Comparison of ENCODE assay signal across 8 cellular contexts in the genomic region with DNA sequence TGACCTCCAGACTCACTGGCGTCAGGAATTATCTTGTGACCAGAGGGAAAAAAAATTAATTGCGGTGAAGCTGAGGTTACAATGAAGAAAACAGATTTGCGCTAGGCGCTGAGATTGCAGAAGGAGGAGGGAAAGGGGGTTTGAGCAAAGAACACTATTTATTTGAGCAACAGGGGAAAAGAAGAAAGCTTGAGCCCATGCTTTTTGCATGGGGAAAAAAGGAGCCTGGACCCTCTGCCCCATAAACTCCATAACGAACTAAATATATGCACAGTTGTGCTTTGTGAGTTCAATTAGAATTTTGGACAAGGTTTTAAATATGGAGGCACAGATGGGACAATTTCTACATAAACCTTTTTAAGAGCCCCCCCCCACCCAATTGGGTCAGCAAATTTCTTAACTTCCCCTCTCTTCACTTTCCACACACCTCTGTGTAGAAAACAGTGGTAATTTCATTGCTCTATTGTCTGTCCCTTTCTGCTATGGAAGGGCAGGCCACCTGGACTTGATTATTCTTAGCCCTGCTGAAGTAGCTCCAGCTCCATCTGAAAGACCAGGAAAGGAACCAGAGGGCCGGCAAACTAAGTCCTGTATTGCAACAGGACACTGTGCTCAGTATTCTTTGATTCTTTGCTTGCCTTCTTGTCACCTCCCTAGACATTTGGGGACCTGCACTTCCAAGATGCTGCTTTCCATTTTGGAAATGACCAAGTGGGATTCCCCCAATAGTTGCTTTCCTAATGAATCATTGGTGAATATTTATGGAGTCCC. TPM values are rescaled to one million over a fixed set of nuclear protein-coding genes. Genes with fewer than 3 reads are reported as not detected.
DNase-seq lines count a peak whose midpoint lies in the region; ATAC-seq and TF ChIP-seq lines count a peak whose summit lies in the region.

No MANE protein-coding gene starts in this region.

- TF ChIP-seq EP300 in suprapubic skin (IDR thresholded peaks at IDR 0.05): no peak

- peak overlapping the region; percentile 84 for H3K27ac Mint-ChIP-seq in activated naive CD4-positive, alpha-beta T cell treated with anti-CD3 and anti-CD28 coated beads for 36 hours
- H3K27ac Mint-ChIP-seq in activated T-helper 17 cell treated with anti-CD3 and anti-CD28 coated beads, Interleukin-2, amount 50 U/mL, for 72 hours: peak overlapping the region; percentile 77
- H3K27ac Mint-ChIP-seq in immature natural killer cell: peak overlapping the region in 4 of 6 donors; percentile 60 to 83 (median 67)

- DNase-seq in activated naive CD4-positive, alpha-beta T cell treated with anti-CD3 and anti-CD28 coated beads for 36 hours: no peak
- DNase-seq in activated naive CD4-positive, alpha-beta T cell (lab: John Stamatoyannopoulos, UW): no peak
- DNase-seq in immature natural killer cell (no peak), suprapubic skin (ENCODE audit: low spot score in 2 of 2) (peak in 1 of 2 donors; percentile 69), hepatic stellate cell (ENCODE audit: low spot score) (no peak), LoVo (ENCODE audit: low spot score) (no peak), Kasumi-1 (lab: John Stamatoyannopoulos, UW) (no peak)

- intact Hi-C loops in activated naive CD4-positive, alpha-beta T cell treated with anti-CD3 and anti-CD28 coated beads for 36 hours (cut with micrococcal nuclease): loop anchor here (1.0 to 10.0 kb wide), 7 partner anchors 17 to 1085 kb away; partner anchors contain the start of genes PNRC2 and SRRM1

- peaks cover 18% of the 10 kb centered on the region for H3K36me3 Mint-ChIP-seq in activated naive CD4-positive, alpha-beta T cell treated with anti-CD3 and anti-CD28 coated beads for 36 hours (ENCODE audit: low read depth)
- peaks cover 19% of the 10 kb centered on the region for H3K36me3 Mint-ChIP-seq in activated T-helper 17 cell treated with anti-CD3 and anti-CD28 coated beads, Interleukin-2, amount 50 U/mL, for 72 hours (ENCODE audit: low read depth)
- H3K36me3 Mint-ChIP-seq in immature natural killer cell: no peaks in the 10 kb centered on the region

- no peak for ATAC-seq in activated T-helper 17 cell treated with anti-CD3 and anti-CD28 coated beads, Interleukin-2, amount 50 U/mL, for 72 hours (replicated peaks)

- TF ChIP-seq CTCF in suprapubic skin (IDR thresholded peaks at IDR 0.05): no peak

- no peaks in the 10 kb centered on the region for H3K36me3 ChIP-seq in suprapubic skin

- no peaks in the 10 kb centered on the region for H3K9me3 Mint-ChIP-seq in activated naive CD4-positive, alpha-beta T cell treated with anti-CD3 and anti-CD28 coated beads for 36 hours
- no peaks in the 10 kb centered on the region for H3K9me3 Mint-ChIP-seq in activated T-helper 17 cell treated with anti-CD3 and anti-CD28 coated beads, Interleukin-2, amount 50 U/mL, for 72 hours
- H3K9me3 Mint-ChIP-seq in immature natural killer cell: no peaks in the 10 kb centered on the region

- peak overlapping the region; percentile 91 for H3K27ac ChIP-seq in suprapubic skin

- peaks cover 91% of the 10 kb centered on the region for H3K4me1 ChIP-seq in suprapubic skin

- TF ChIP-seq POLR2A in suprapubic skin (IDR thresholded peaks at IDR 0.05): no peak

- CTCF ChIA-PET in activated naive CD4-positive, alpha-beta T cell treated with anti-CD3 and anti-CD28 coated beads for 36 hours (lab: Charles Lee): interaction anchor here (0.6 to 3.2 kb wide), 9 partner anchors 10 to 78 kb away, joined by 3 to 25 read pairs (median 5); no protein-coding TSS in a partner anchor

- H3K9me3 ChIP-seq in suprapubic skin: no peaks in the 10 kb centered on the region

- peak overlapping the region; percentile 82 for H3K4me3 Mint-ChIP-seq in activated naive CD4-positive, alpha-beta T cell treated with anti-CD3 and anti-CD28 coated beads for 36 hours
- peak overlapping the region; percentile 94 for H3K4me3 Mint-ChIP-seq in activated T-helper 17 cell treated with anti-CD3 and anti-CD28 coated beads, Interleukin-2, amount 50 U/mL, for 72 hours
- peak overlapping the region; percentile 85 to 90 (median 86) for H3K4me3 Mint-ChIP-seq in immature natural killer cell

- H3K4me1 Mint-ChIP-seq in activated naive CD4-positive, alpha-beta T cell treated with anti-CD3 and anti-CD28 coated beads for 36 hours (ENCODE audit: low read depth): peaks cover 58% of the 10 kb centered on the region
- peaks cover 18% of the 10 kb centered on the region for H3K4me1 Mint-ChIP-seq in activated T-helper 17 cell treated with anti-CD3 and anti-CD28 coated beads, Interleukin-2, amount 50 U/mL, for 72 hours
- H3K4me1 Mint-ChIP-seq in immature natural killer cell: peaks cover 40 to 54% of the 10 kb centered on the region in 2 donors

- 10% methylated on average over 6 of the region's 6 CpGs for WGBS in suprapubic skin

- no peaks in the 10 kb centered on the region for H3K27me3 ChIP-seq in suprapubic skin

- H3K4me3 ChIP-seq in suprapubic skin: peak overlapping the region; percentile 89

- H3K27me3 Mint-ChIP-seq in activated naive CD4-positive, alpha-beta T cell treated with anti-CD3 and anti-CD28 coated beads for 36 hours (ENCODE audit: low read depth): peaks cover 3% of the 10 kb centered on the region
- H3K27me3 Mint-ChIP-seq in activated T-helper 17 cell treated with anti-CD3 and anti-CD28 coated beads, Interleukin-2, amount 50 U/mL, for 72 hours: no peaks in the 10 kb centered on the region
- peaks cover 22 to 27% (median 24%) of the 10 kb centered on the region in 3 donors for H3K27me3 Mint-ChIP-seq in immature natural killer cell (ENCODE audit: low read depth in 3 of 3)

RNA-seq across cellular contexts. Expression of gene ID3, which starts 0.9 kb away (rescaled TPM):
- 10 to 100 TPM; 69.5 to 74.6 TPM for total RNA-seq in activated naive CD4-positive, alpha-beta T cell treated with anti-CD3 and anti-CD28 coated beads for 36 hours
- 10 to 100 TPM; 19.5 to 45.2 TPM for total RNA-seq in activated T-helper 17 cell treated with anti-CD3 and anti-CD28 coated beads, Interleukin-2, amount 50 U/mL, for 72 hours
- 1 to 10 TPM in 1 of 3 donors, under 1 TPM in 1, not detected in 1; 0.28 to 2.5 TPM for polyA plus RNA-seq in immature natural killer cell
- 100 to 1,000 TPM in 3 of 4 donors, 10 to 100 TPM in 1; 91.1 to 194 (median 149) TPM for total RNA-seq in suprapubic skin

RNA-seq across cellular contexts. Expression of gene E2F2, which starts 29.1 kb away (rescaled TPM):
- 10 to 100 TPM; 31.3 to 33.8 TPM for total RNA-seq in activated naive CD4-positive, alpha-beta T cell treated with anti-CD3 and anti-CD28 coated beads for 36 hours
- 10 to 100 TPM; 13.0 to 24.1 TPM for total RNA-seq in activated T-helper 17 cell treated with anti-CD3 and anti-CD28 coated beads, Interleukin-2, amount 50 U/mL, for 72 hours
- polyA plus RNA-seq in immature natural killer cell: 1 to 10 TPM in 2 of 3 donors, under 1 TPM in 1; 0.28 to 1.3 (median 1.2) TPM
- total RNA-seq in suprapubic skin: 10 to 100 TPM in 2 of 4 donors, 1 to 10 TPM in 2; 4.5 to 12.9 (median 8.4) TPM
